ENCODE assay signal across 10 cellular contexts in genomic region chr16:46859719-46860152, GRCh38. TPM values are rescaled to one million over a fixed set of nuclear protein-coding genes. Genes with fewer than 3 reads are reported as not detected.
A peak's percentile ranks its signal among the peaks of the same experiment; 100 is the strongest.
DNase-seq lines count a peak whose midpoint lies in the region; ATAC-seq and TF ChIP-seq lines count a peak whose summit lies in the region.
"Had no signal": no experiment of that assay in that cellular context is flagged by ENCODE, and none has a peak within 500 bp of the region (broad histone marks: within the 10 kb centered on the region; RNA-seq: fewer than 3 reads in every experiment).

No MANE protein-coding gene starts in this region.

- ATAC-seq in SK-N-SH treated with all-trans-retinoic acid at 6 μM for 48 hours: peak; percentile 91
- no peak for ATAC-seq in HG02610 (IDR thresholded peaks at IDR 0.05; ENCODE audit: unreplicated experiment)

- POLR2A ChIA-PET in activated CD4-positive, alpha-beta T cell treated with anti-CD3 and anti-CD28 coated beads, Interleukin-2, amount 10 ng/mL, durations not matched to agents 7 days and 5 days (lab: Charles Lee): no interaction called here

- H3K4me1 Mint-ChIP-seq in activated CD4-positive, alpha-beta T cell treated with anti-CD3 and anti-CD28 coated beads, Interleukin-2, amount 10 ng/mL, durations not matched to agents 7 days and 5 days: peaks cover 29% of the 10 kb centered on the region

- DNase-seq in activated CD4-positive, alpha-beta T cell treated with anti-CD3 and anti-CD28 coated beads for 48 hours: peak; percentile 71
- DNase-seq in activated CD4-positive, alpha-beta T cell treated with anti-CD3 and anti-CD28 coated beads, Interleukin-2, amount 10 ng/mL, durations not matched to agents 7 days and 5 days: no peak
- DNase-seq in fibroblast of the aortic adventitia (ENCODE audit: low read depth) (peak; percentile 78), NCI-H2081 (lab: John Stamatoyannopoulos, UW) (no peak), NCI-H1694 (lab: John Stamatoyannopoulos, UW) (no peak)
- peak; percentile 75 for DNase-seq in stimulated activated CD8-positive, alpha-beta memory T cell treated with anti-CD3 and anti-CD28 coated beads, Interleukin-4, amount 100 ng/mL, for 48 hours
- DNase-seq: right lobe of liver had no signal

- H3K36me3 Mint-ChIP-seq in activated CD4-positive, alpha-beta T cell treated with anti-CD3 and anti-CD28 coated beads, Interleukin-2, amount 10 ng/mL, durations not matched to agents 7 days and 5 days (ENCODE audit: low read depth): peaks cover 8% of the 10 kb centered on the region

- H3K27me3 Mint-ChIP-seq in activated CD4-positive, alpha-beta T cell treated with anti-CD3 and anti-CD28 coated beads, Interleukin-2, amount 10 ng/mL, durations not matched to agents 7 days and 5 days: no peaks in the 10 kb centered on the region

- CTCF ChIA-PET in activated CD4-positive, alpha-beta T cell treated with anti-CD3 and anti-CD28 coated beads, Interleukin-2, amount 10 ng/mL, durations not matched to agents 7 days and 5 days (lab: Charles Lee): interaction anchor here (0.6 to 1.8 kb wide), 6 partner anchors 20 to 1297 kb away, joined by 3 to 6 read pairs (median 4); no protein-coding TSS in a partner anchor

- peaks cover 6% of the 10 kb centered on the region for H3K9me3 Mint-ChIP-seq in activated CD4-positive, alpha-beta T cell treated with anti-CD3 and anti-CD28 coated beads, Interleukin-2, amount 10 ng/mL, durations not matched to agents 7 days and 5 days

- H3K4me3 ChIP-seq in fibroblast of the aortic adventitia (ENCODE audit: low read depth, low read length): no peak overlapping the region
- H3K4me3 ChIP-seq: BLaER1, right lobe of liver had no signal

- H3K27ac Mint-ChIP-seq in activated CD4-positive, alpha-beta T cell treated with anti-CD3 and anti-CD28 coated beads, Interleukin-2, amount 10 ng/mL, durations not matched to agents 7 days and 5 days: no peak overlapping the region

- H3K4me3 Mint-ChIP-seq in activated CD4-positive, alpha-beta T cell treated with anti-CD3 and anti-CD28 coated beads, Interleukin-2, amount 10 ng/mL, durations not matched to agents 7 days and 5 days: no peak overlapping the region

- no peak for TF ChIP-seq CTCF in fibroblast of the aortic adventitia (IDR thresholded peaks at IDR 0.05; ENCODE audit: insufficient read depth, low read length)

TF ChIP-seq in SK-N-SH treated with all-trans-retinoic acid at 6 μM for 48 hours, 23 proteins besides CTCF, POLR2A, EP300 and RAD21:
- no peak for TF ChIP-seq CSRNP3 (CRISPR knock-in tag; IDR thresholded peaks at IDR 0.05)
- TF ChIP-seq ARNTL (CRISPR knock-in tag; IDR thresholded peaks at IDR 0.05; ENCODE audit: borderline replicate concordance, low read depth): no peak
- TF ChIP-seq CREB5 (CRISPR knock-in tag; IDR thresholded peaks at IDR 0.05; ENCODE audit: low read depth): no peak
- TF ChIP-seq ZFP3 (CRISPR knock-in tag; IDR thresholded peaks at IDR 0.05): no peak
- TF ChIP-seq GLIS3 (CRISPR knock-in tag; IDR thresholded peaks at IDR 0.05): no peak

RNA-seq across cellular contexts. Expression of gene GPT2, which starts 24.4 kb away (rescaled TPM):
- 1 to 10 TPM; 3.9 to 4.0 TPM for total RNA-seq in activated CD4-positive, alpha-beta T cell treated with anti-CD3 and anti-CD28 coated beads, Interleukin-2, amount 10 ng/mL, durations not matched to agents 7 days and 5 days
- 2.2 and 9.7 TPM in 2 replicates for total RNA-seq in fibroblast of the aortic adventitia (ENCODE audit: low replicate concordance)

RNA-seq across cellular contexts. Expression of gene C16orf87, which starts 28.8 kb away (rescaled TPM):
- 10 to 100 TPM; 10.3 to 11.2 TPM for total RNA-seq in activated CD4-positive, alpha-beta T cell treated with anti-CD3 and anti-CD28 coated beads, Interleukin-2, amount 10 ng/mL, durations not matched to agents 7 days and 5 days
- 9.6 and 10.1 TPM in 2 replicates for total RNA-seq in fibroblast of the aortic adventitia (ENCODE audit: low replicate concordance)

Comparison
In these comparisons a context has a peak if more than half of its experiments do, and no peak if none do; other contexts are left out.
1. DNase-seq: peak in activated CD4-positive, alpha-beta T cell treated with anti-CD3 and anti-CD28 coated beads for 48 hours (single experiment), fibroblast of the aortic adventitia (single experiment) and stimulated activated CD8-positive, alpha-beta memory T cell treated with anti-CD3 and anti-CD28 coated beads, Interleukin-4, amount 100 ng/mL, for 48 hours (single experiment); none in activated CD4-positive, alpha-beta T cell treated with anti-CD3 and anti-CD28 coated beads, Interleukin-2, amount 10 ng/mL, durations not matched to agents 7 days and 5 days (single experiment), NCI-H2081 (0 of 2) and NCI-H1694 (single experiment).